10 cellular contexts compared by ENCODE assay signal in genomic region chr17:74466785-74467158, GRCh38. TPM values are rescaled to one million over a fixed set of nuclear protein-coding genes. Genes with fewer than 3 reads are reported as not detected.
DNase-seq lines count a peak whose midpoint lies in the region; ATAC-seq and TF ChIP-seq lines count a peak whose summit lies in the region.
"Had no signal": no experiment of that assay in that cellular context is flagged by ENCODE, and none has a peak within 500 bp of the region (broad histone marks: within the 10 kb centered on the region; RNA-seq: fewer than 3 reads in every experiment).

No MANE protein-coding gene starts in this region.

- no peak for TF ChIP-seq CTCF in CD4-positive, alpha-beta T cell (IDR thresholded peaks at IDR 0.05)

- H3K9me3 ChIP-seq in CD4-positive, alpha-beta T cell (ENCODE audit: control insufficient read depth, low read length), result no peaks in the 10 kb centered on the region

- POLR2A ChIA-PET in CD4-positive, alpha-beta T cell (lab: Charles Lee), result no interaction called here

- intact Hi-C loops in CD4-positive, alpha-beta T cell (cut with DNase I, micrococcal nuclease), result no loop called here

- H3K9me3 Mint-ChIP-seq in CD4-positive, alpha-beta T cell, result no peaks in the 10 kb centered on the region
- H3K9me3 Mint-ChIP-seq in effector memory CD8-positive, alpha-beta T cell, result no peaks in the 10 kb centered on the region
- H3K9me3 Mint-ChIP-seq in natural killer cell treated with Interleukin-12 subunit alpha and Interleukin-12 subunit beta and Interleukin-15 and Interleukin-18, amount 100 ng/mL, for 72 hours, result no peaks in the 10 kb centered on the region

- H3K4me3 Mint-ChIP-seq in CD4-positive, alpha-beta T cell, result no peak overlapping the region
- no peak overlapping the region for H3K4me3 Mint-ChIP-seq in effector memory CD8-positive, alpha-beta T cell
- no peak overlapping the region for H3K4me3 Mint-ChIP-seq in natural killer cell treated with Interleukin-12 subunit alpha and Interleukin-12 subunit beta and Interleukin-15 and Interleukin-18, amount 100 ng/mL, for 72 hours

- CTCF ChIA-PET in CD4-positive, alpha-beta T cell (lab: Charles Lee), result interaction anchor here (1.4 kb wide), 1 partner anchor 10 kb away, joined by 3 read pairs; no protein-coding TSS in a partner anchor

- H3K27me3 Mint-ChIP-seq in CD4-positive, alpha-beta T cell, result no peaks in the 10 kb centered on the region
- no peaks in the 10 kb centered on the region for H3K27me3 Mint-ChIP-seq in effector memory CD8-positive, alpha-beta T cell
- no peaks in the 10 kb centered on the region for H3K27me3 Mint-ChIP-seq in natural killer cell treated with Interleukin-12 subunit alpha and Interleukin-12 subunit beta and Interleukin-15 and Interleukin-18, amount 100 ng/mL, for 72 hours

- ATAC-seq in CD4-positive, alpha-beta T cell (ENCODE audit: poor library complexity), result no peak
- ATAC-seq in HG03432 (IDR thresholded peaks at IDR 0.05; ENCODE audit: unreplicated experiment), result peak; percentile 2
- peak; percentile 31 for ATAC-seq in effector memory CD8-positive, alpha-beta T cell (replicated peaks)
- ATAC-seq in natural killer cell treated with Interleukin-12 subunit alpha and Interleukin-12 subunit beta and Interleukin-15 and Interleukin-18, amount 100 ng/mL, for 72 hours, result peak; percentile 18 to 34

- DNase-seq in CD4-positive, alpha-beta T cell, result no peak
- peak in 2 of 3 experiments; percentile 27 to 39 for DNase-seq in effector memory CD8-positive, alpha-beta T cell
- no peak for DNase-seq in natural killer cell treated with Interleukin-12 subunit alpha and Interleukin-12 subunit beta and Interleukin-15 and Interleukin-18, amount 100 ng/mL, for 72 hours (ENCODE audit: low spot score)
- DNase-seq in cerebellar cortex (ENCODE audit: low spot score) (no peak), NCI-H524 treated with DMSO at 0.1 percent for 48 hours (lab: John Stamatoyannopoulos, UW) (no peak), NCI-H345 (lab: John Stamatoyannopoulos, UW) (no peak)
- no peak for DNase-seq in activated CD4-positive, CD25-positive, alpha-beta regulatory T cell (lab: John Stamatoyannopoulos, UW)
- DNase-seq: effector CD8-positive, alpha-beta T cell had no signal

- H3K36me3 Mint-ChIP-seq in CD4-positive, alpha-beta T cell (ENCODE audit: low read depth), result no peaks in the 10 kb centered on the region
- H3K36me3 Mint-ChIP-seq in effector memory CD8-positive, alpha-beta T cell (ENCODE audit: insufficient read depth), result peaks cover 24% of the 10 kb centered on the region
- H3K36me3 Mint-ChIP-seq in natural killer cell treated with Interleukin-12 subunit alpha and Interleukin-12 subunit beta and Interleukin-15 and Interleukin-18, amount 100 ng/mL, for 72 hours, result peaks cover 7% of the 10 kb centered on the region

- no peak overlapping the region for H3K27ac Mint-ChIP-seq in CD4-positive, alpha-beta T cell
- H3K27ac Mint-ChIP-seq in effector memory CD8-positive, alpha-beta T cell, result no peak overlapping the region
- H3K27ac Mint-ChIP-seq in natural killer cell treated with Interleukin-12 subunit alpha and Interleukin-12 subunit beta and Interleukin-15 and Interleukin-18, amount 100 ng/mL, for 72 hours, result no peak overlapping the region

- H3K4me1 Mint-ChIP-seq in CD4-positive, alpha-beta T cell (ENCODE audit: low read depth), result peaks cover 15% of the 10 kb centered on the region
- H3K4me1 Mint-ChIP-seq in effector memory CD8-positive, alpha-beta T cell (ENCODE audit: low read depth in 2 of 2), result peaks cover 34 to 51% of the 10 kb centered on the region in 2 donors
- peaks cover 24 to 35% of the 10 kb centered on the region in 2 donors for H3K4me1 Mint-ChIP-seq in natural killer cell treated with Interleukin-12 subunit alpha and Interleukin-12 subunit beta and Interleukin-15 and Interleukin-18, amount 100 ng/mL, for 72 hours (ENCODE audit: low read depth in 2 of 2)

- peak overlapping the region; percentile 52 for H3K27ac ChIP-seq in CD4-positive, alpha-beta T cell (ENCODE audit: low read depth, low read length)

- no peaks in the 10 kb centered on the region for H3K27me3 ChIP-seq in CD4-positive, alpha-beta T cell (ENCODE audit: control insufficient read depth, insufficient read depth, low read length)

RNA-seq across cellular contexts. Expression of gene CD300A, which starts 0.3 kb away (rescaled TPM):
- 1 to 10 TPM; 1.8 to 2.6 TPM for total RNA-seq in CD4-positive, alpha-beta T cell
- 10 to 100 TPM; 17.6 to 43.7 TPM for total RNA-seq in natural killer cell treated with Interleukin-12 subunit alpha and Interleukin-12 subunit beta and Interleukin-15 and Interleukin-18, amount 100 ng/mL, for 72 hours

RNA-seq across cellular contexts. Expression of gene GPRC5C, which starts 34.9 kb away (rescaled TPM):
- not detected for total RNA-seq in CD4-positive, alpha-beta T cell
- total RNA-seq in natural killer cell treated with Interleukin-12 subunit alpha and Interleukin-12 subunit beta and Interleukin-15 and Interleukin-18, amount 100 ng/mL, for 72 hours, result under 1 TPM in 1 of 2 donors, not detected in 1; 0.25 TPM
- total RNA-seq: T-helper 2 cell treated with Interferon-gamma antibody and Interleukin-4, amounts not matched to agents 100 ng/mL and 5 ng/mL, for 36 hours had no signal

Comparison
In these comparisons a context has a peak if more than half of its experiments do, and no peak if none do; other contexts are left out.
1. DNase-seq: peak in effector memory CD8-positive, alpha-beta T cell (2 of 3); none in CD4-positive, alpha-beta T cell (0 of 10), natural killer cell treated with Interleukin-12 subunit alpha and Interleukin-12 subunit beta and Interleukin-15 and Interleukin-18, amount 100 ng/mL, for 72 hours (single experiment), cerebellar cortex (single experiment), NCI-H524 treated with DMSO at 0.1 percent for 48 hours (single experiment), activated CD4-positive, CD25-positive, alpha-beta regulatory T cell (0 of 4) and NCI-H345 (single experiment).
2. RNA of gene CD300A, which starts 0.3 kb away (total RNA-seq): 17.6 to 43.7 TPM in natural killer cell treated with Interleukin-12 subunit alpha and Interleukin-12 subunit beta and Interleukin-15 and Interleukin-18, amount 100 ng/mL, for 72 hours; 1.8 to 2.6 TPM in CD4-positive, alpha-beta T cell; every median in the first group is over 4 times any median in the second.